ENCODE assay signal across 12 cellular contexts in genomic region chr15:30065025-30065801, GRCh38. TPM values are rescaled to one million over a fixed set of nuclear protein-coding genes. Genes with fewer than 3 reads are reported as not detected.
DNase-seq lines count a peak whose midpoint lies in the region; ATAC-seq, FAIRE-seq and TF ChIP-seq lines count a peak whose summit lies in the region.
"Had no signal": no experiment of that assay in that cellular context is flagged by ENCODE, and none has a peak within 500 bp of the region (broad histone marks: within the 10 kb centered on the region; RNA-seq: fewer than 3 reads in every experiment).

No MANE protein-coding gene starts in this region.

- peak; percentile 78 for ATAC-seq in sciatic nerve
- ATAC-seq in stimulated activated naive B cell treated with anti-CD40 and anti-IgM and Interleukin-4, amounts not matched to agents 10 μg/mL and 1 μg/mL and 100 μg/mL, for 72 hours (replicated peaks), result no peak

- TF ChIP-seq POLR2A in GM12892 (IDR thresholded peaks at IDR 0.05; ENCODE audit: low read depth, low read length), result no peak

- no peak for TF ChIP-seq CTCF in fibroblast of the aortic adventitia (IDR thresholded peaks at IDR 0.05; ENCODE audit: insufficient read depth, low read length)

- intact Hi-C loops in sciatic nerve (cut with DNase I), result no loop called here

- H3K36me3 Mint-ChIP-seq in immature natural killer cell, result no peaks in the 10 kb centered on the region
- peaks cover 0 to 5% of the 10 kb centered on the region in 2 donors for H3K36me3 Mint-ChIP-seq in stimulated activated naive B cell treated with anti-CD40 and anti-IgM and Interleukin-4, amounts not matched to agents 10 μg/mL and 1 μg/mL and 100 μg/mL, for 72 hours

- FAIRE-seq in RCC 7860 (lab: Jason Lieb, UNC), result peak; percentile 77
- no peak for FAIRE-seq in GM12892 (lab: Jason Lieb, UNC)

- no peaks in the 10 kb centered on the region for H3K4me1 Mint-ChIP-seq in immature natural killer cell
- no peaks in the 10 kb centered on the region for H3K4me1 Mint-ChIP-seq in stimulated activated naive B cell treated with anti-CD40 and anti-IgM and Interleukin-4, amounts not matched to agents 10 μg/mL and 1 μg/mL and 100 μg/mL, for 72 hours

- peaks cover 0 to 2% (median 0%) of the 10 kb centered on the region in 6 donors for H3K9me3 Mint-ChIP-seq in immature natural killer cell
- peaks cover 9% of the 10 kb centered on the region in 2 donors for H3K9me3 Mint-ChIP-seq in stimulated activated naive B cell treated with anti-CD40 and anti-IgM and Interleukin-4, amounts not matched to agents 10 μg/mL and 1 μg/mL and 100 μg/mL, for 72 hours
- H3K9me3 Mint-ChIP-seq: dendritic cell treated with granulocyte-macrophage colony-stimulating factor and Interleukin-4, amounts not matched to agents 40 ng/mL and 50 ng/mL, for 4 days had no signal

- DNase-seq in GM03348 (ENCODE audit: low spot score) (peak; percentile 70), RCC 7860 (ENCODE audit: low spot score) (peak; percentile 68), fibroblast of the aortic adventitia (ENCODE audit: low read depth) (peak; percentile 75), sciatic nerve (ENCODE audit: low spot score) (no peak), immature natural killer cell (no peak), GM19238 (ENCODE audit: insufficient read length, low spot score) (no peak), GM12892 (ENCODE audit: insufficient read length) (no peak)
- DNase-seq in stimulated activated naive B cell treated with anti-CD40 and anti-IgM and Interleukin-4, amounts not matched to agents 10 μg/mL and 1 μg/mL and 100 μg/mL, for 72 hours, result no peak
- DNase-seq: GDM1, NCI-H1092, SHP77 had no signal

- no peak overlapping the region for H3K4me3 ChIP-seq in fibroblast of the aortic adventitia (ENCODE audit: low read depth, low read length)

- H3K4me3 Mint-ChIP-seq in immature natural killer cell, result no peak overlapping the region
- no peak overlapping the region for H3K4me3 Mint-ChIP-seq in stimulated activated naive B cell treated with anti-CD40 and anti-IgM and Interleukin-4, amounts not matched to agents 10 μg/mL and 1 μg/mL and 100 μg/mL, for 72 hours
- H3K4me3 Mint-ChIP-seq: dendritic cell treated with granulocyte-macrophage colony-stimulating factor and Interleukin-4, amounts not matched to agents 40 ng/mL and 50 ng/mL, for 4 days had no signal

- H3K27me3 Mint-ChIP-seq in immature natural killer cell (ENCODE audit: low read depth in 3 of 3), result peaks cover 0 to 5% (median 2%) of the 10 kb centered on the region in 3 donors
- H3K27me3 Mint-ChIP-seq in stimulated activated naive B cell treated with anti-CD40 and anti-IgM and Interleukin-4, amounts not matched to agents 10 μg/mL and 1 μg/mL and 100 μg/mL, for 72 hours, result peaks cover 5% of the 10 kb centered on the region in 2 donors

- no peak overlapping the region for H3K27ac Mint-ChIP-seq in immature natural killer cell
- no peak overlapping the region for H3K27ac Mint-ChIP-seq in stimulated activated naive B cell treated with anti-CD40 and anti-IgM and Interleukin-4, amounts not matched to agents 10 μg/mL and 1 μg/mL and 100 μg/mL, for 72 hours
- H3K27ac Mint-ChIP-seq: dendritic cell treated with granulocyte-macrophage colony-stimulating factor and Interleukin-4, amounts not matched to agents 40 ng/mL and 50 ng/mL, for 4 days had no signal

RNA-seq across cellular contexts. Expression of gene GOLGA8J, which starts 17.5 kb away (rescaled TPM):
- not detected in 2 replicates for total RNA-seq in fibroblast of the aortic adventitia (ENCODE audit: low replicate concordance)
- 0.89 TPM for total RNA-seq in sciatic nerve
- under 1 TPM in 1 of 3 donors, not detected in 2; 0.17 TPM for polyA plus RNA-seq in immature natural killer cell
- polyA plus RNA-seq in GM12892 (2012; ENCODE audit: missing spikeins), result 0.19 TPM

Comparison
In these comparisons a context has a peak if more than half of its experiments do, and no peak if none do; other contexts are left out.
1. DNase-seq: peak in GM03348 (single experiment), RCC 7860 (single experiment) and fibroblast of the aortic adventitia (single experiment); none in sciatic nerve (single experiment), immature natural killer cell (0 of 3), stimulated activated naive B cell treated with anti-CD40 and anti-IgM and Interleukin-4, amounts not matched to agents 10 μg/mL and 1 μg/mL and 100 μg/mL, for 72 hours (single experiment), GM19238 (single experiment) and GM12892 (single experiment).